In the genomic region with DNA sequence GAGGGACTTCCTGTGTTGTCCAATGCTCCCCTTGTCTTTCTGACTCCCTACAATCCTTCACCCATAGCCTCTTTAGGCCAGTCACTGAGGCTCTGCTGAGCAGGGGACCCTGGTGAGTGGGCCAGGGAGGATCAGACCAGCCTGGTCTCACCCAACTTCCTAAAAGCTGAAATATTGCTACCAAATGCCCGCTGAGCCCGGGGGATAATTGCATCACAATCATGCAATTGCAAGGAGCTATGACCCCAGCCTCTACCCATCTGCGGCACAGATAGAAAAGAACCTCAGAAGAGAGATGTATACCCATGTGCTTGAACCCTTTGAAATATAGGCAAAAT, we compare ENCODE assay signal across 8 cellular contexts. TPM values are rescaled to one million over a fixed set of nuclear protein-coding genes. Genes with fewer than 3 reads are reported as not detected.
DNase-seq lines count a peak whose midpoint lies in the region; ATAC-seq and TF ChIP-seq lines count a peak whose summit lies in the region.

No MANE protein-coding gene starts in this region.

- peak overlapping the region; percentile 90 for H3K4me3 Mint-ChIP-seq in mesothelial cell of epicardium

- POLR2A ChIA-PET in A673 (lab: Charles Lee; ENCODE audit: low non-redundant PET): no interaction called here

- in situ Hi-C loops in astrocyte of the spinal cord (cut with HindIII; ENCODE audit: low sequenced_read_pairs): no loop called here

- H3K9me3 ChIP-seq in A673 (ENCODE audit: low read depth, low read length, poor library complexity, severe bottlenecking): no peaks in the 10 kb centered on the region

- H3K27me3 Mint-ChIP-seq in mesothelial cell of epicardium (ENCODE audit: low read depth): peaks cover 57% of the 10 kb centered on the region

- H3K36me3 Mint-ChIP-seq in mesothelial cell of epicardium: no peaks in the 10 kb centered on the region

- H3K4me1 ChIP-seq in A673 (ENCODE audit: insufficient read depth, low read length, poor library complexity, severe bottlenecking): no peaks in the 10 kb centered on the region

- H3K27me3 ChIP-seq in A673 (replicated peaks; ENCODE audit: insufficient read depth, low read depth, low read length, poor library complexity): peaks cover 16% of the 10 kb centered on the region

- peaks cover 20% of the 10 kb centered on the region for H3K4me1 Mint-ChIP-seq in mesothelial cell of epicardium

- TF ChIP-seq CTCF in A673 (conservative IDR thresholded peaks at IDR 0.05; ENCODE audit: low read depth, low read length) (no peak), astrocyte of the spinal cord (IDR thresholded peaks at IDR 0.05; ENCODE audit: low read depth, low read length) (no peak), mesothelial cell of epicardium (IDR thresholded peaks at IDR 0.05; ENCODE audit: unreplicated experiment) (no peak)

- H3K27ac Mint-ChIP-seq in mesothelial cell of epicardium: peak overlapping the region; percentile 79

- DNase-seq in A673 (ENCODE audit: low spot score) (no peak), astrocyte of the spinal cord (ENCODE audit: low read depth, low spot score) (no peak), mesothelial cell of epicardium (ENCODE audit: low spot score in 2 of 2, unreplicated experiment in 2 of 2) (no peak), nucleus accumbens (lab: John Stamatoyannopoulos, UW) (no peak), NAMALWA (ENCODE audit: low spot score) (no peak)
- DNase-seq in activated effector memory CD4-positive, alpha-beta T cell treated with anti-CD3 and anti-CD28 coated beads, Interleukin-2, amount 50 U/mL, for 16 hours: no peak
- DNase-seq in stimulated activated CD4-positive, alpha-beta T cell treated with anti-CD3 and anti-CD28 coated beads, Interleukin-4, amount 100 ng/mL, for 1 hour: no peak

- CTCF ChIA-PET in A673 (lab: Charles Lee): no interaction called here

- H3K9me3 Mint-ChIP-seq in mesothelial cell of epicardium: no peaks in the 10 kb centered on the region

- H3K27ac ChIP-seq in A673 (ENCODE audit: low read depth, low read length, poor library complexity, severe bottlenecking): no peak overlapping the region

- H3K36me3 ChIP-seq in A673 (ENCODE audit: insufficient read depth, low read length, poor library complexity, severe bottlenecking): no peaks in the 10 kb centered on the region

- H3K4me3 ChIP-seq in A673 (ENCODE audit: low read depth, low read length, poor library complexity, severe bottlenecking) (peak overlapping the region; percentile 53), astrocyte of the spinal cord (ENCODE audit: low read depth, low read length) (peak overlapping the region; percentile 61)

- peak; percentile 1 for ATAC-seq in HG03432 (IDR thresholded peaks at IDR 0.05; ENCODE audit: unreplicated experiment)

- BruUV-seq in A673 (replicated peaks; lab: Mats Ljungman, UMichigan): no TSS peak

- intact Hi-C loops in A673 (cut with micrococcal nuclease; ENCODE audit: unreplicated experiment): no loop called here

RNA-seq across cellular contexts. Expression of a gene that starts 3.7 kb away (rescaled TPM):
- total RNA-seq in A673 (2021) (2.9 and 3.8 TPM in 2 replicates), mesothelial cell of epicardium (46.3 to 52.0 TPM (median 47.4 TPM) in 3 replicates)
